Comparison of ENCODE assay signal across 8 cellular contexts in the genomic region with DNA sequence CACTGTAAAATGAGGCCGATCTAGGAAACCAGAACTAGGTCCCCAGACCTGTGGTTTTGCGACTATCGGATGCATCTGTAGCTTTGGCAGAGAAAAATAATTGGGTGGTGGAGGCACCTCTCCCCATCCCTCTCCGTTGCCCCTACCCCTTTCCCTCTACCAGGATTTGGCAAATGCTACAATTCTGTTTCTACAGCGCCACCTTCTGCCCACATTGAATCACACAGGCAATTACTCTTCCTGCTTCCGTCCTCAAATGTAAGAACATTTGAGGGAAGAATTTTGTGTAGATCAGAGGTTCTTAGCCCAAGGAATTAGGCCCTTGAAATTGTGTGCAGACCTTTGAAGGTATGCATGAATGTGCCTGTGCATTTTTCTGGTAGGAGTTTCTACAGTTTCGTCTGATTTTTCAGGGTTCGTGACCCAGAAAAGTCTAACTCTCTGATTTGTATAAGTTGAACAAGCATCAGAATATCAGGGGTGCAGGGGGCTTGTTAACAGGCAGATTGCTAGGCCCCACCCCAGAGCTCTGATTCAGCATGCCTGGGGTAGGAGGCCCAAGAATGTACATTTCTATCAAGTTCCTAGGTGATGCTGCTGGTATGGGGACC. TPM values are rescaled to one million over a fixed set of nuclear protein-coding genes. Genes with fewer than 3 reads are reported as not detected.
DNase-seq lines count a peak whose midpoint lies in the region; ATAC-seq and TF ChIP-seq lines count a peak whose summit lies in the region.

No MANE protein-coding gene starts in this region.

- no peak for TF ChIP-seq POLR2A in NB4 (IDR thresholded peaks at IDR 0.05; ENCODE audit: extremely low read depth, insufficient read length)
- TF ChIP-seq POLR2A in body of pancreas (IDR thresholded peaks at IDR 0.05): no peak

- H3K9me3 ChIP-seq in body of pancreas: no peaks in the 10 kb centered on the region

- peak; percentile 51 for ATAC-seq in body of pancreas
- no peak for ATAC-seq in HG02623 (IDR thresholded peaks at IDR 0.05; ENCODE audit: unreplicated experiment)
- ATAC-seq in GM19035 (IDR thresholded peaks at IDR 0.05; ENCODE audit: unreplicated experiment): no peak

- peaks cover 11% of the 10 kb centered on the region for H3K4me1 ChIP-seq in body of pancreas

- no peak overlapping the region for H3K4me3 ChIP-seq in NB4 (ENCODE audit: low read depth, low read length)
- no peak overlapping the region for H3K4me3 ChIP-seq in body of pancreas

- TF ChIP-seq CTCF in NB4 (IDR thresholded peaks at IDR 0.05; ENCODE audit: low read depth, low read length) (peak; percentile 85), body of pancreas (IDR thresholded peaks at IDR 0.05) (peak; percentile 48 to 83 (median 80))

- peak; percentile 17 for DNase-seq in GF-D8 (lab: John Stamatoyannopoulos, UW)
- peak; percentile 77 for DNase-seq in NB4 (ENCODE audit: low read depth)
- peak; percentile 70 for DNase-seq in SKM-1 treated with dmso at 0.1 percent for 144 hours (lab: John Stamatoyannopoulos, UW; ENCODE audit: unreplicated experiment)
- peak; percentile 67 to 74 (median 68) for DNase-seq in body of pancreas
- DNase-seq in iris pigment epithelial cell (ENCODE audit: low read depth): peak; percentile 57
- DNase-seq in stimulated activated CD4-positive, alpha-beta T cell treated with anti-CD3 and anti-CD28 coated beads, Interleukin-1b, Interleukin-23, amount 100 ng/mL, for 24 hours (ENCODE audit: low read depth in 4 of 4, low spot score in 1 of 4): peak in 3 of 4 experiments; percentile 15 to 33 (median 29)

- H3K27ac ChIP-seq in body of pancreas: no peak overlapping the region

- no peaks in the 10 kb centered on the region for H3K27me3 ChIP-seq in body of pancreas

- intact Hi-C loops in body of pancreas (cut with DNase I): loop anchor here (5.0 to 10.0 kb wide), 2 partner anchors 75 to 152 kb away; partner anchors contain the start of gene FIGLA

- WGBS in body of pancreas, 2 donors: 14 to 25% methylated on average over 8 of the region's 8 CpGs

- H3K36me3 ChIP-seq in body of pancreas (replicated peaks in 1 of 2; ENCODE audit: insufficient read depth in 1 of 2, low read depth in 2 of 2): no peaks in the 10 kb centered on the region

RNA-seq across cellular contexts. Expression of gene ATP6V1B1, which starts 11.2 kb away (rescaled TPM):
- 10 to 100 TPM in 1 of 2 donors, 1 to 10 TPM in 1; 9.9 to 17.9 TPM for total RNA-seq in body of pancreas

RNA-seq across cellular contexts. Expression of gene ANKRD53, which starts 31.5 kb away (rescaled TPM):
- total RNA-seq in body of pancreas: 10 to 100 TPM in 1 of 2 donors, 1 to 10 TPM in 1; 4.7 to 10.2 TPM

RNA-seq across cellular contexts. Expression of gene VAX2, which starts 46.6 kb away (rescaled TPM):
- 10 to 100 TPM in 1 of 2 donors, under 1 TPM in 1; 0.78 to 10.9 TPM for total RNA-seq in body of pancreas

RNA-seq across cellular contexts. Expression of gene TEX261, which starts 47.7 kb away (rescaled TPM):
- 10 to 100 TPM; 16.6 to 19.1 TPM for total RNA-seq in body of pancreas

Comparison
In these comparisons a context has a peak if more than half of its experiments do, and no peak if none do; other contexts are left out.
1. DNase-seq: peak in every context shown above with its lines; median percentile 77 in NB4; 70 in SKM-1 treated with dmso at 0.1 percent for 144 hours; 68 in body of pancreas; 57 in iris pigment epithelial cell; 29 in stimulated activated CD4-positive, alpha-beta T cell treated with anti-CD3 and anti-CD28 coated beads, Interleukin-1b, Interleukin-23, amount 100 ng/mL, for 24 hours; 17 in GF-D8.